ENCODE assay signal across 39 cellular contexts in the genomic region with DNA sequence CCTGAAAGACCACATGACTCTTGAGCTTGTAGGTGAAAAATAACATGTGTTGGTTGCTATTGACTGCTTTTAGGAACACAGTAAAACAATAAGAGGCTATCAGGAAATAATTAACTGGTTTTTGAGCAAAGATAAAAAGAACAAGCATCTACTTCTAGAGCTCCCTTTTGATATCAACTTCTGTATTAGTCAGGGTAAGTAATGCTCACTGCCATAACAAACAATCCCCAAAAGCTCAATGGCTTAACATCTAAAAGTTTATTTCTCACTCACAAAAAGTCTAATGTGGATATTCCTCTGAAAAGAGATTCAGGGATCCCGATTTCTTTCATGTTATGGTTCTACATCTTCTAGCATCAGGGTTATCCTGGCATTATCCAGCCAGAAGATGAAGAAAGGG. TPM values are rescaled to one million over a fixed set of nuclear protein-coding genes. Genes with fewer than 3 reads are reported as not detected.
"Had no signal": no experiment of that assay in that cellular context is flagged by ENCODE, and none has a peak within 500 bp of the region (broad histone marks: within the 10 kb centered on the region; RNA-seq: fewer than 3 reads in every experiment).

No MANE protein-coding gene starts in this region.

- H3K27ac ChIP-seq: adrenal gland, ascending aorta, body of pancreas, brain microvascular endothelial cell, breast epithelium, cardiac muscle cell had no signal

- ATAC-seq: activated naive CD4-positive, alpha-beta T cell treated with anti-CD3 and anti-CD28 coated beads, Interleukin-2, amount 50 U/mL, for 72 hours; activated naive CD8-positive, alpha-beta T cell treated with anti-CD3 and anti-CD28 coated beads, Interleukin-2, amount 50 U/mL, for 24 hours; activated T-cell treated with anti-CD3 and anti-CD28 coated beads, Interleukin-2, amount 50 U/mL, for 4 hours; activated T-cell treated with anti-CD3 and anti-CD28 coated beads, Interleukin-2, amount 50 U/mL, for 72 hours; activated T-helper 17 cell treated with anti-CD3 and anti-CD28 coated beads, Interleukin-2, amount 50 U/mL, for 72 hours; body of pancreas had no signal

- H3K36me3 Mint-ChIP-seq: activated naive CD4-positive, alpha-beta T cell treated with anti-CD3 and anti-CD28 coated beads, Interleukin-2, amount 10 ng/mL, durations not matched to agents 7 days and 5 days; activated naive CD4-positive, alpha-beta T cell treated with anti-CD3 and anti-CD28 coated beads, Interleukin-2, amount 50 U/mL, for 24 hours; activated naive CD4-positive, alpha-beta T cell treated with anti-CD3 and anti-CD28 coated beads, Interleukin-2, amount 50 U/mL, for 72 hours; activated naive CD8-positive, alpha-beta T cell; activated naive CD8-positive, alpha-beta T cell treated with anti-CD3 and anti-CD28 coated beads for 36 hours; activated naive CD8-positive, alpha-beta T cell treated with anti-CD3 and anti-CD28 coated beads, Interleukin-2, amount 10 ng/mL, durations not matched to agents 7 days and 5 days; brain had no signal

- H3K27me3 Mint-ChIP-seq: activated naive CD4-positive, alpha-beta T cell treated with anti-CD3 and anti-CD28 coated beads, Interleukin-2, amount 10 ng/mL, durations not matched to agents 7 days and 5 days; activated naive CD8-positive, alpha-beta T cell treated with anti-CD3 and anti-CD28 coated beads, Interleukin-2, amount 10 ng/mL, durations not matched to agents 7 days and 5 days; activated naive CD8-positive, alpha-beta T cell treated with anti-CD3 and anti-CD28 coated beads, Interleukin-2, amount 50 U/mL, for 24 hours had no signal

- H3K9me3 Mint-ChIP-seq: activated naive CD4-positive, alpha-beta T cell treated with anti-CD3 and anti-CD28 coated beads for 36 hours; activated naive CD4-positive, alpha-beta T cell treated with anti-CD3 and anti-CD28 coated beads, Interleukin-2, amount 10 ng/mL, durations not matched to agents 7 days and 5 days; activated naive CD8-positive, alpha-beta T cell treated with anti-CD3 and anti-CD28 coated beads, Interleukin-2, amount 10 ng/mL, durations not matched to agents 7 days and 5 days; activated T-cell treated with anti-CD3 and anti-CD28 coated beads, Interleukin-2, amount 50 U/mL, for 24 hours; activated T-helper 2 cell treated with anti-CD3 and anti-CD28 coated beads, Interferon-gamma antibody, Interleukin-2, Interleukin-4, amounts not matched to agents 10 μg/mL and 5 μg/mL and 100 μg/mL, durations not matched to agents 14 hours and 24 hours and 36 hours had no signal

- H3K4me3 ChIP-seq: adrenal gland, ascending aorta, body of pancreas, breast epithelium, cardiac muscle cell had no signal

- H3K4me1 ChIP-seq: adrenal gland, ascending aorta, body of pancreas, breast epithelium had no signal

- H3K9me3 ChIP-seq: adrenal gland, ascending aorta, body of pancreas, breast epithelium had no signal

- H3K4me1 Mint-ChIP-seq: activated naive CD4-positive, alpha-beta T cell treated with anti-CD3 and anti-CD28 coated beads, Interleukin-2, amount 10 ng/mL, durations not matched to agents 7 days and 5 days; activated naive CD8-positive, alpha-beta T cell treated with anti-CD3 and anti-CD28 coated beads for 36 hours; activated naive CD8-positive, alpha-beta T cell treated with anti-CD3 and anti-CD28 coated beads, Interleukin-2, amount 10 ng/mL, durations not matched to agents 7 days and 5 days; activated naive CD8-positive, alpha-beta T cell treated with anti-CD3 and anti-CD28 coated beads, Interleukin-2, amount 50 U/mL, for 24 hours; activated T-helper 17 cell treated with anti-CD3 and anti-CD28 coated beads, Interleukin-2, amount 50 U/mL, for 72 hours; brain had no signal

- H3K36me3 ChIP-seq: adrenal gland, ascending aorta, brain microvascular endothelial cell, breast epithelium, cardiac muscle cell had no signal

- H3K27me3 ChIP-seq: adrenal gland, ascending aorta, body of pancreas, brain microvascular endothelial cell, breast epithelium, cardiac muscle cell had no signal

- DNase-seq: activated effector memory CD4-positive, alpha-beta T cell treated with anti-CD3 and anti-CD28 coated beads, Interleukin-2, amount 50 U/mL, for 16 hours; activated effector memory CD4-positive, alpha-beta T cell treated with Interleukin-2 at 50 U/mL for 16 hours; activated gamma-delta T cell; activated gamma-delta T cell treated with Interleukin-2 at 50 U/mL for 16 hours; activated naive CD4-positive, alpha-beta T cell; activated naive CD4-positive, alpha-beta T cell treated with anti-CD3 and anti-CD28 coated beads for 36 hours; activated naive CD4-positive, alpha-beta T cell treated with anti-CD3 and anti-CD28 coated beads, Interleukin-2, amount 10 ng/mL, durations not matched to agents 7 days and 5 days; activated naive CD4-positive, alpha-beta T cell treated with anti-CD3 and anti-CD28 coated beads, Interleukin-2, amount 50 U/mL, for 16 hours; activated naive CD4-positive, alpha-beta T cell treated with Interleukin-2 at 50 U/mL for 16 hours; activated naive CD8-positive, alpha-beta T cell treated with anti-CD3 and anti-CD28 coated beads for 36 hours; activated naive CD8-positive, alpha-beta T cell treated with anti-CD3 and anti-CD28 coated beads, Interleukin-2, amount 10 ng/mL, durations not matched to agents 7 days and 5 days; activated naive CD8-positive, alpha-beta T cell treated with anti-CD3 and anti-CD28 coated beads, Interleukin-2, amount 50 U/mL, for 24 hours; activated T-cell treated with anti-CD3 and anti-CD28 coated beads, Interleukin-2, amount 50 U/mL, for 1 hour; activated T-cell treated with anti-CD3 and anti-CD28 coated beads, Interleukin-2, amount 50 U/mL, for 24 hours; activated T-cell treated with anti-CD3 and anti-CD28 coated beads, Interleukin-2, amount 50 U/mL, for 4 hours; activated T-cell treated with anti-CD3 and anti-CD28 coated beads, Interleukin-2, amount 50 U/mL, for 48 hours; activated T-cell treated with anti-CD3 and anti-CD28 coated beads, Interleukin-2, amount 50 U/mL, for 72 hours; adrenal gland; amniotic stem cell; amygdala; anterior cingulate cortex; aorta; body of pancreas; brain microvascular endothelial cell; caudate nucleus; central memory CD4-positive, alpha-beta T cell; cerebellar nuclear complex had no signal

- H3K4me3 Mint-ChIP-seq: activated naive CD4-positive, alpha-beta T cell treated with anti-CD3 and anti-CD28 coated beads for 36 hours; activated naive CD4-positive, alpha-beta T cell treated with anti-CD3 and anti-CD28 coated beads, Interleukin-2, amount 10 ng/mL, durations not matched to agents 7 days and 5 days; activated naive CD4-positive, alpha-beta T cell treated with anti-CD3 and anti-CD28 coated beads, Interleukin-2, amount 50 U/mL, for 24 hours; activated naive CD8-positive, alpha-beta T cell; activated naive CD8-positive, alpha-beta T cell treated with anti-CD3 and anti-CD28 coated beads for 36 hours; activated naive CD8-positive, alpha-beta T cell treated with anti-CD3 and anti-CD28 coated beads, Interleukin-2, amount 10 ng/mL, durations not matched to agents 7 days and 5 days; activated naive CD8-positive, alpha-beta T cell treated with anti-CD3 and anti-CD28 coated beads, Interleukin-2, amount 50 U/mL, for 24 hours; activated T-cell treated with anti-CD3 and anti-CD28 coated beads, Interleukin-2, amount 50 U/mL, for 24 hours; activated T-cell treated with anti-CD3 and anti-CD28 coated beads, Interleukin-2, amount 50 U/mL, for 4 hours; activated T-cell treated with anti-CD3 and anti-CD28 coated beads, Interleukin-2, amount 50 U/mL, for 72 hours; activated T-helper 1 cell treated with anti-CD3 and anti-CD28 coated beads, Interleukin-12 subunit alpha, Interleukin-12 subunit beta, Interleukin-2, Interleukin-4 antibody, amounts not matched to agents 30 ng/mL and 10 ng/mL and 1 ng/mL, durations not matched to agents 14 hours and 24 hours and 36 hours; activated T-helper 17 cell treated with anti-CD3 and anti-CD28 coated beads, Interleukin-2, amount 50 U/mL, for 72 hours; brain had no signal

- H3K27ac Mint-ChIP-seq: activated naive CD4-positive, alpha-beta T cell treated with anti-CD3 and anti-CD28 coated beads for 36 hours; activated naive CD4-positive, alpha-beta T cell treated with anti-CD3 and anti-CD28 coated beads, Interleukin-2, amount 10 ng/mL, durations not matched to agents 7 days and 5 days; activated naive CD4-positive, alpha-beta T cell treated with anti-CD3 and anti-CD28 coated beads, Interleukin-2, amount 50 U/mL, for 24 hours; activated naive CD4-positive, alpha-beta T cell treated with anti-CD3 and anti-CD28 coated beads, Interleukin-2, amount 50 U/mL, for 72 hours; activated naive CD8-positive, alpha-beta T cell; activated naive CD8-positive, alpha-beta T cell treated with anti-CD3 and anti-CD28 coated beads for 36 hours; activated naive CD8-positive, alpha-beta T cell treated with anti-CD3 and anti-CD28 coated beads, Interleukin-2, amount 10 ng/mL, durations not matched to agents 7 days and 5 days; activated naive CD8-positive, alpha-beta T cell treated with anti-CD3 and anti-CD28 coated beads, Interleukin-2, amount 50 U/mL, for 24 hours; activated T-cell treated with anti-CD3 and anti-CD28 coated beads, Interleukin-2, amount 50 U/mL, for 24 hours; activated T-cell treated with anti-CD3 and anti-CD28 coated beads, Interleukin-2, amount 50 U/mL, for 72 hours; activated T-helper 1 cell treated with anti-CD3 and anti-CD28 coated beads, Interleukin-12 subunit alpha, Interleukin-12 subunit beta, Interleukin-2, Interleukin-4 antibody, amounts not matched to agents 30 ng/mL and 10 ng/mL and 1 ng/mL, durations not matched to agents 14 hours and 24 hours and 36 hours; activated T-helper 17 cell treated with anti-CD3 and anti-CD28 coated beads, Interleukin-2, amount 50 U/mL, for 72 hours; activated T-helper 2 cell treated with anti-CD3 and anti-CD28 coated beads, Interferon-gamma antibody, Interleukin-2, Interleukin-4, amounts not matched to agents 10 μg/mL and 5 μg/mL and 100 μg/mL, durations not matched to agents 14 hours and 24 hours and 36 hours; brain had no signal

- FAIRE-seq: astrocyte, bronchial epithelial cell had no signal

RNA-seq across cellular contexts. Expression of gene PROX1, which starts 25.3 kb away (rescaled TPM):
- total RNA-seq: activated naive CD8-positive, alpha-beta T cell treated with anti-CD3 and anti-CD28 coated beads for 36 hours; activated naive CD8-positive, alpha-beta T cell treated with anti-CD3 and anti-CD28 coated beads, Interleukin-2, amount 10 ng/mL, durations not matched to agents 7 days and 5 days; activated T-helper 1 cell treated with anti-CD3 and anti-CD28 coated beads, Interleukin-12 subunit alpha, Interleukin-12 subunit beta, Interleukin-2, Interleukin-4 antibody, amounts not matched to agents 30 ng/mL and 10 ng/mL and 1 ng/mL, durations not matched to agents 14 hours and 24 hours and 36 hours; activated T-helper 2 cell treated with anti-CD3 and anti-CD28 coated beads, Interferon-gamma antibody, Interleukin-2, Interleukin-4, amounts not matched to agents 10 μg/mL and 5 μg/mL and 100 μg/mL, durations not matched to agents 14 hours and 24 hours and 36 hours had no signal
